10 cellular contexts compared by ENCODE assay signal in genomic region chr3:127018306-127018828, GRCh38.
"Had no signal": no experiment of that assay in that cellular context is flagged by ENCODE, and none has a peak within 500 bp of the region (broad histone marks: within the 10 kb centered on the region; RNA-seq: fewer than 3 reads in every experiment).

No MANE protein-coding gene starts in this region.

- DNase-seq: GM23248, GOT3, H9, HCEC 1CT, HFFc6 had no signal

- H3K4me1 ChIP-seq: HAP-1 had no signal

- H3K9ac ChIP-seq: GM23248 had no signal

- H3K4me2 ChIP-seq: GM23338 had no signal

- H3K4me3 Mint-ChIP-seq: GM23338, H9, HFFc6 had no signal

- FAIRE-seq: H1, H54 had no signal

- H3K27ac Mint-ChIP-seq: GM23338, H9 had no signal

- H2AFZ ChIP-seq: GM23248, GM23338 had no signal

- H3K4me1 Mint-ChIP-seq: GM23338, H9 had no signal

- H3K27ac ChIP-seq: GM23248 had no signal

- H3K9me3 Mint-ChIP-seq: GM23338, H9, HFFc6 had no signal

- H3K4me3 ChIP-seq: GM23248, GM23338, HAP-1 had no signal

- ATAC-seq: GM23338, HCT116 had no signal

- H3K9me3 ChIP-seq: HAP-1 had no signal
